ENCODE assay signal across 19 cellular contexts in genomic region chr6:148819852-148820251, GRCh38.
DNase-seq lines count a peak whose midpoint lies in the region; ATAC-seq and TF ChIP-seq lines count a peak whose summit lies in the region.
"Had no signal": no experiment of that assay in that cellular context is flagged by ENCODE, and none has a peak within 500 bp of the region (broad histone marks: within the 10 kb centered on the region; RNA-seq: fewer than 3 reads in every experiment).

No MANE protein-coding gene starts in this region.

- no peaks in the 10 kb centered on the region for H3K36me3 ChIP-seq in iPS-18a (ENCODE audit: control insufficient read depth, low read depth, low read length)
- no peaks in the 10 kb centered on the region for H3K36me3 ChIP-seq in aorta (ENCODE audit: control insufficient read depth in 1 of 2, insufficient read depth in 2 of 2, low read length in 1 of 2)

- H3K79me1 ChIP-seq in H9 (ENCODE audit: insufficient read depth, low read depth, low read length, poor library complexity, severe bottlenecking), result no peaks in the 10 kb centered on the region

- H2BK5ac ChIP-seq in H9 (ENCODE audit: insufficient read length, low read length), result no peak overlapping the region

- peak; percentile 55 for ATAC-seq in WTC11
- ATAC-seq in HG03521 (IDR thresholded peaks at IDR 0.05; ENCODE audit: unreplicated experiment), result no peak
- no peak for ATAC-seq in aorta (ENCODE audit: low FRiP score)
- ATAC-seq: CD8-positive, alpha-beta T cell; GM12878; HepG2 had no signal

- H3K23me2 ChIP-seq in H9 (ENCODE audit: insufficient read length, low read depth, low read length, poor library complexity, severe bottlenecking), result no peaks in the 10 kb centered on the region

- H3K27ac Mint-ChIP-seq in H9 (peak overlapping the region; percentile 46 to 98 (median 84); a peak in 6 of 7 replicates), WTC11 (peak overlapping the region; percentile 95), neural crest cell (ENCODE audit: unreplicated experiment) (peak overlapping the region; percentile 55)
- H3K27ac Mint-ChIP-seq: B cell; CD8-positive, alpha-beta T cell had no signal

- intact Hi-C loops in aorta (cut with DNase I), result no loop called here

- H3K4ac ChIP-seq in H9 (ENCODE audit: low read depth, low read length), result no peak overlapping the region

- H3K27me3 ChIP-seq in H9 (ENCODE audit: insufficient read depth, low read length) (no peaks in the 10 kb centered on the region), iPS-18a (ENCODE audit: control insufficient read depth, insufficient read depth, low read length) (no peaks in the 10 kb centered on the region), aorta (ENCODE audit: control insufficient read depth in 1 of 2, insufficient read depth in 2 of 2, low read length in 1 of 2) (no peaks in the 10 kb centered on the region)
- H3K27me3 ChIP-seq: BLaER1 treated with 17β-estradiol and CSF1 and Interleukin-3, amounts not matched to agents 10 nM and 100 nM had no signal

- H4K20me1 ChIP-seq in H9 (ENCODE audit: control insufficient read depth, insufficient read depth, insufficient read length), result no peaks in the 10 kb centered on the region

- no peak overlapping the region for H4K8ac ChIP-seq in H9 (replicated peaks; ENCODE audit: insufficient read length, low read depth, low read length)

- peaks cover 21% of the 10 kb centered on the region; the same call in 1 of the 2 replicates for H3K79me2 ChIP-seq in H9 (ENCODE audit: insufficient read depth, low read length)

- no peak for TF ChIP-seq CTCF in H9 (conservative IDR thresholded peaks at IDR 0.05)
- TF ChIP-seq CTCF in WTC11 (IDR thresholded peaks at IDR 0.05), result no peak
- no peak for TF ChIP-seq CTCF in neural crest cell (conservative IDR thresholded peaks at IDR 0.05)

- H3K4me2 ChIP-seq in H9 (ENCODE audit: insufficient read depth, insufficient read length, low read length), result no peak overlapping the region
- H3K4me2 ChIP-seq: BLaER1 treated with 17β-estradiol and CSF1 and Interleukin-3, amounts not matched to agents 10 nM and 100 nM had no signal

- no peak overlapping the region for H4K91ac ChIP-seq in H9 (ENCODE audit: insufficient read length, low read depth, low read length)

- H2BK15ac ChIP-seq in H9 (ENCODE audit: low read depth, low read length), result no peak overlapping the region

- WGBS in H9 (ENCODE audit: extremely low coverage, insufficient read length, low lambda C conversion rate), result no CpG with 5 or more reads among the region's 6 CpGs
- 87 to 88% methylated on average over 6 of the region's 6 CpGs for WGBS in aorta, 2 donors

- H3K27me3 Mint-ChIP-seq in H9 (ENCODE audit: low read depth) (no peaks in the 10 kb centered on the region), WTC11 (ENCODE audit: low read depth) (no peaks in the 10 kb centered on the region; the same call in 1 of the 2 replicates), neural crest cell (ENCODE audit: low read depth) (no peaks in the 10 kb centered on the region)
- H3K27me3 Mint-ChIP-seq: B cell, IgD-negative memory B cell had no signal

- no peak overlapping the region for H4K5ac ChIP-seq in H9 (ENCODE audit: insufficient read length, low read depth, low read length)

- no peak overlapping the region for H3K9ac ChIP-seq in H9 (ENCODE audit: extremely low read depth, insufficient read length, low read length)
- H3K9ac ChIP-seq in iPS-18a (ENCODE audit: low read length), result no peak overlapping the region
- H3K9ac ChIP-seq: BLaER1 treated with 17β-estradiol and CSF1 and Interleukin-3, amounts not matched to agents 10 nM and 100 nM had no signal

- no peak overlapping the region for H2AK5ac ChIP-seq in H9 (ENCODE audit: insufficient read length, low read length)

- H3K4me3 Mint-ChIP-seq in H9 (peak overlapping the region; percentile 24 to 47; a peak in 4 of 5 replicates), WTC11 (peak overlapping the region; percentile 50), neural crest cell (no peak overlapping the region)
- H3K4me3 Mint-ChIP-seq: B cell; CD8-positive, alpha-beta T cell; IgD-negative memory B cell had no signal

- CTCF ChIA-PET in WTC11 (lab: Charles Lee), result no interaction called here

- H3K4me3 ChIP-seq in iPS-18a (ENCODE audit: low read length), result peak overlapping the region; percentile 29
- H3K4me3 ChIP-seq in aorta (ENCODE audit: low read length in 2 of 2), result no peak overlapping the region
- H3K4me3 ChIP-seq: BLaER1 treated with 17β-estradiol and CSF1 and Interleukin-3, amounts not matched to agents 10 nM and 100 nM; GM12878 had no signal

- no peak overlapping the region for H3K56ac ChIP-seq in H9 (ENCODE audit: insufficient read length, low read depth, low read length)

- no peak overlapping the region for H2BK120ac ChIP-seq in H9 (ENCODE audit: low read depth, low read length, poor library complexity, severe bottlenecking)

- H3K9me3 Mint-ChIP-seq in H9, result peaks cover 3 to 9% of the 10 kb centered on the region in 2 experiments
- H3K9me3 Mint-ChIP-seq in WTC11, result peaks cover 8% of the 10 kb centered on the region
- peaks cover 3% of the 10 kb centered on the region for H3K9me3 Mint-ChIP-seq in neural crest cell

- peaks cover 21% of the 10 kb centered on the region for H3K4me1 ChIP-seq in H9 (ENCODE audit: insufficient read depth, low read length)
- peaks cover 49% of the 10 kb centered on the region for H3K4me1 ChIP-seq in iPS-18a (ENCODE audit: control insufficient read depth, low read depth, low read length)
- H3K4me1 ChIP-seq in aorta (ENCODE audit: control insufficient read depth in 1 of 2, insufficient read depth in 2 of 2, low read length in 2 of 2), result peaks cover 0 to 5% of the 10 kb centered on the region in 2 donors

- H3T11ph ChIP-seq in H9 (ENCODE audit: low read length), result no peak overlapping the region

- no peak overlapping the region for H3K18ac ChIP-seq in H9 (ENCODE audit: insufficient read length, low read depth, low read length)

- H3K9me3 ChIP-seq in H9 (ENCODE audit: control insufficient read depth, low read depth, low read length), result no peaks in the 10 kb centered on the region
- H3K9me3 ChIP-seq in iPS-18a (ENCODE audit: control insufficient read depth, low read depth, low read length), result peaks cover 4% of the 10 kb centered on the region
- no peaks in the 10 kb centered on the region for H3K9me3 ChIP-seq in aorta (ENCODE audit: control insufficient read depth, low read length)

- H2AFZ ChIP-seq in H9 (ENCODE audit: low read length), result no peak overlapping the region

- H3K4me1 Mint-ChIP-seq in H9 (peaks cover 61 to 66% of the 10 kb centered on the region in 2 experiments), WTC11 (peaks cover 83% of the 10 kb centered on the region), neural crest cell (peaks cover 20% of the 10 kb centered on the region)

- no peak overlapping the region for H3K23ac ChIP-seq in H9 (ENCODE audit: insufficient read length, low read depth, low read length)

- DNase-seq in H9, result no peak
- no peak for DNase-seq in WTC11 (ENCODE audit: low spot score)
- DNase-seq in neural crest cell (ENCODE audit: low read depth, low spot score), result no peak
- no peak for DNase-seq in aorta
- DNase-seq in SW480 (ENCODE audit: low spot score), result no peak
- DNase-seq in NCI-H1092 (lab: John Stamatoyannopoulos, UW), result no peak
- DNase-seq: CD8-positive, alpha-beta T cell; COR-L47; DMS 273 treated with DMSO at 0.1 percent for 48 hours; DMS53; DND-41; KBM-7 had no signal

- H3K27ac ChIP-seq in H9 (ENCODE audit: insufficient read length, low read depth, low read length) (no peak overlapping the region), iPS-18a (ENCODE audit: low read length) (no peak overlapping the region), aorta (ENCODE audit: low read depth in 1 of 2, low read length in 2 of 2) (no peak overlapping the region)
- H3K27ac ChIP-seq: BLaER1 treated with 17β-estradiol and CSF1 and Interleukin-3, amounts not matched to agents 10 nM and 100 nM had no signal

- POLR2A ChIA-PET in WTC11 (lab: Charles Lee), result no interaction called here

- no peak overlapping the region for H2BK12ac ChIP-seq in H9 (ENCODE audit: insufficient read length, low read depth, low read length)

- H2BK20ac ChIP-seq in H9 (ENCODE audit: low read depth, low read length, poor library complexity, severe bottlenecking), result no peak overlapping the region

- H3K14ac ChIP-seq in H9 (ENCODE audit: insufficient read depth, low read length), result no peak overlapping the region

- H3K36me3 Mint-ChIP-seq in H9 (ENCODE audit: insufficient read depth in 1 of 3, low read depth in 3 of 3), result peaks cover 7 to 14% (median 7%) of the 10 kb centered on the region in 3 experiments
- peaks cover 14% of the 10 kb centered on the region for H3K36me3 Mint-ChIP-seq in WTC11
- peaks cover 4% of the 10 kb centered on the region for H3K36me3 Mint-ChIP-seq in neural crest cell (ENCODE audit: low read depth)
- H3K36me3 Mint-ChIP-seq: CD8-positive, alpha-beta T cell had no signal

TF ChIP-seq in WTC11, 78 proteins besides CTCF, POLR2A, EP300 and RAD21 (continues in another document):
- TF ChIP-seq NR3C1 (CRISPR knock-in tag; conservative IDR thresholded peaks at IDR 0.05; ENCODE audit: low read depth), result no peak
- TF ChIP-seq ZNF532 (CRISPR knock-in tag; IDR thresholded peaks at IDR 0.05; ENCODE audit: borderline replicate concordance), result no peak
